Comparison of ENCODE assay signal across 20 cellular contexts in the genomic region with DNA sequence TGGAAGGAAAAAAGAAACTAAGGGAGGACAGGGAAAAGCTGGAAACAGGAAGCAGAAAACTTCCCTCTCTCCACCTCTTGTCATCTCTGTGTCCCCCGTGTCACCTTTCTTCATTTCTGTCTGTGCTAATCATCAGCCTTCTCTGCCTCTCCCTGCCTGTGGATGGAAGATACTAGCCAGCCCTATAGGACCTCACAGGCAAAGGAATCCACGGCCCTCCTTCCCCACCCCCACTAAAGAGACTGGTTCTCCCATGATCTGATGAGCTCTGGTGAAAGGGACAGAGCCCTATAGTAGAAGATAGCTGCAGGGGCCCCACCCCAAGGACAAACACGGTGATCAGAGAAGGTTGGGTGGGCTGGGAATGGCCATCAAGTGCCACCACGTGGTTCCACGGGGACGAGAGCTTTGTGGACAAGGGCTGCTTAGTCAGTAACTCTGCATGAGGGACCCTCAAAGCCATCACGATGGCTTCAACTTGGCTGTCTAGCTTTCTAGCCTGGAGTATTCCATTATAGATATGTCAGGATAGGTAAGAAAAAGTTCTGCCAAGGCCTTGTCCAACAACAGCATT.
"Had no signal": no experiment of that assay in that cellular context is flagged by ENCODE, and none has a peak within 500 bp of the region (broad histone marks: within the 10 kb centered on the region; RNA-seq: fewer than 3 reads in every experiment).

No MANE protein-coding gene starts in this region.

- H3K27me3 ChIP-seq: colonic mucosa, gastrocnemius medialis, heart right ventricle, stomach, transverse colon had no signal

- H3K36me3 ChIP-seq: colonic mucosa, gastrocnemius medialis, heart right ventricle, stomach, thoracic aorta, transverse colon had no signal

- H3K27ac ChIP-seq: colonic mucosa, gastrocnemius medialis, heart right ventricle, stomach, thoracic aorta, transverse colon had no signal

- H3K27ac Mint-ChIP-seq: endodermal cell; naive thymus-derived CD8-positive, alpha-beta T cell had no signal

- H3K27me3 Mint-ChIP-seq: naive thymus-derived CD8-positive, alpha-beta T cell had no signal

- H3K4me3 Mint-ChIP-seq: endodermal cell; naive thymus-derived CD8-positive, alpha-beta T cell had no signal

- FAIRE-seq: small intestine had no signal

- ATAC-seq: esophagus mucosa; gastrocnemius medialis; heart right ventricle; left lobe of liver; mucosa of descending colon; naive thymus-derived CD8-positive, alpha-beta T cell had no signal

- H3K9me3 ChIP-seq: colonic mucosa, gastrocnemius medialis, mucosa of descending colon, stomach, thoracic aorta, transverse colon had no signal

- H3K4me3 ChIP-seq: colonic mucosa, gastrocnemius medialis, heart right ventricle, mucosa of descending colon, stomach, thoracic aorta, transverse colon had no signal

- DNase-seq: colonic mucosa; dermis blood vessel endothelial cell; endodermal cell; gastrocnemius medialis; heart right ventricle; hypothalamus; islet precursor cell; mammary epithelial cell; mucosa of descending colon; naive thymus-derived CD8-positive, alpha-beta T cell; posterior cingulate gyrus; small intestine; stimulated activated CD4-positive, alpha-beta T cell treated with anti-CD3 and anti-CD28 coated beads, Interleukin-12 subunit alpha, Interleukin-12 subunit beta, amount 100 ng/mL, for 4 hours; stimulated activated naive CD4-positive, alpha-beta T cell; stomach; substantia nigra; transverse colon had no signal
